ENCODE assay signal across 9 cellular contexts in the genomic region with DNA sequence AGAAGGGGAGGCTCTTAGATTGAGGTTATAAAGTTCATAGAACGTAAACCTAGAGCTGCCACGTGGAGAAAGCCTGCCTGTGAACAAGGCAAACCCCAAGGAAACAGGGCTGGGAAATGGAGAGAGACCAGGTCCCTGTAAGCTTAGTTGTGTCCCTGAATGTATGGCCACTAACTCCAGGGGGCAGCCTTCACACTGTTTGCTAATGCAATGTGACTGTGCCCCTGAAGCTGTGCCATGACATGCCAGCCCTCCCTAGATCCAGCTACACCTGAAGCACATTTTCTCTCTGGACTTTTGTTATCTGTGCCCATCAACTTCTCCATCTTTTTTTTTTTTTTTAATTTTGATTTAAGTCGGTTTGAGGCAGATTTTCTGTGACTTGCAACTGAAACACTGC.
A peak's percentile ranks its signal among the peaks of the same experiment; 100 is the strongest.
DNase-seq lines count a peak whose midpoint lies in the region; ATAC-seq, FAIRE-seq and TF ChIP-seq lines count a peak whose summit lies in the region.
"Had no signal": no experiment of that assay in that cellular context is flagged by ENCODE, and none has a peak within 500 bp of the region (broad histone marks: within the 10 kb centered on the region; RNA-seq: fewer than 3 reads in every experiment).

No MANE protein-coding gene starts in this region.

- intact Hi-C loops in posterior vena cava (cut with DNase I): no loop called here

- peak; percentile 76 for FAIRE-seq in GM19239 (lab: Jason Lieb, UNC)

- no peaks in the 10 kb centered on the region for H3K9me3 Mint-ChIP-seq in stimulated activated memory B cell treated with anti-CD40 and anti-IgM and Interleukin-4, amounts not matched to agents 10 μg/mL and 1 μg/mL and 100 μg/mL, for 72 hours

- no peaks in the 10 kb centered on the region for H3K36me3 ChIP-seq in BE2C

- H3K36me3 Mint-ChIP-seq in stimulated activated memory B cell treated with anti-CD40 and anti-IgM and Interleukin-4, amounts not matched to agents 10 μg/mL and 1 μg/mL and 100 μg/mL, for 72 hours: peaks cover 5% of the 10 kb centered on the region
- H3K36me3 Mint-ChIP-seq: brain had no signal

- H3K4me3 Mint-ChIP-seq in stimulated activated memory B cell treated with anti-CD40 and anti-IgM and Interleukin-4, amounts not matched to agents 10 μg/mL and 1 μg/mL and 100 μg/mL, for 72 hours: no peak overlapping the region
- H3K4me3 Mint-ChIP-seq: brain had no signal

- H3K4me1 ChIP-seq in BE2C: no peaks in the 10 kb centered on the region

- H3K27me3 ChIP-seq in BE2C: no peaks in the 10 kb centered on the region

- peaks cover 22% of the 10 kb centered on the region for H3K4me1 Mint-ChIP-seq in stimulated activated memory B cell treated with anti-CD40 and anti-IgM and Interleukin-4, amounts not matched to agents 10 μg/mL and 1 μg/mL and 100 μg/mL, for 72 hours

- H3K4me3 ChIP-seq in BE2C (ENCODE audit: low read depth, low read length) (no peak overlapping the region), epithelial cell of proximal tubule (ENCODE audit: low read depth, low read length) (no peak overlapping the region)

- H3K9me3 ChIP-seq in BE2C: no peaks in the 10 kb centered on the region

- ATAC-seq in stimulated activated memory B cell treated with anti-CD40 and anti-IgM and Interleukin-4, amounts not matched to agents 10 μg/mL and 1 μg/mL and 100 μg/mL, for 72 hours: peak; percentile 67
- ATAC-seq in HG03565 (IDR thresholded peaks at IDR 0.05; ENCODE audit: unreplicated experiment): no peak

- no peak overlapping the region for H3K27ac Mint-ChIP-seq in stimulated activated memory B cell treated with anti-CD40 and anti-IgM and Interleukin-4, amounts not matched to agents 10 μg/mL and 1 μg/mL and 100 μg/mL, for 72 hours
- H3K27ac Mint-ChIP-seq: brain had no signal

- TF ChIP-seq CTCF in BE2C (IDR thresholded peaks at IDR 0.05; ENCODE audit: low read depth, low read length) (peak; percentile 62), epithelial cell of proximal tubule (conservative IDR thresholded peaks at IDR 0.05; ENCODE audit: low read depth, low read length) (peak; percentile 64)

- DNase-seq in BE2C (peak; percentile 39), GM19239 (ENCODE audit: insufficient read length, low spot score) (peak; percentile 12), RKO (ENCODE audit: low spot score) (peak; percentile 23), epithelial cell of proximal tubule (ENCODE audit: low read depth) (no peak), posterior vena cava (ENCODE audit: low spot score) (no peak), NCI-H524 treated with DMSO at 0.1 percent for 48 hours (lab: John Stamatoyannopoulos, UW) (no peak)

- no peaks in the 10 kb centered on the region for H3K27me3 Mint-ChIP-seq in stimulated activated memory B cell treated with anti-CD40 and anti-IgM and Interleukin-4, amounts not matched to agents 10 μg/mL and 1 μg/mL and 100 μg/mL, for 72 hours

Comparison
In these comparisons a context has a peak if more than half of its experiments do, and no peak if none do; other contexts are left out.
1. DNase-seq: peak in BE2C (single experiment), GM19239 (single experiment) and RKO (single experiment); none in epithelial cell of proximal tubule (single experiment), posterior vena cava (single experiment) and NCI-H524 treated with DMSO at 0.1 percent for 48 hours (single experiment).